In the genomic region with DNA sequence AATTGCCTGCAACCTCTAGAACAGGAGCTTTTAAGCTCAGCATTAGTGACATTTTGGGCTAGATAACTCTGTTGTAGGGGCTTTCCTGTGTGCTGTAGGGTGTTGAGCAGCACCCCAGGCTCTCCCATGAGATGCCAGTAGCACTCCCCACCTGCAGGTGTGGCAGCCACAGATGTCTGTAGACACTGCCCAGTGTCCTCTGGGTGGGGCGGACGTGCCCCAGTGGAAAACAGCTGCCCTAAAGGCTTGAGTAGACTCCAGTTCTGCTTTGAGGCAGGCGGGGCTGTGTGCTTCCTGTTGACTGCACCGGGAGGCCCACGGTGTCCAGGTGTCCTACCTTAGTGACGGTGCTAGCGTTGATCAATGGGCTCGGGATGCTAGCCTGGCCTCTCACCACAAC, we compare ENCODE assay signal across 13 cellular contexts. TPM values are rescaled to one million over a fixed set of nuclear protein-coding genes. Genes with fewer than 3 reads are reported as not detected.
DNase-seq lines count a peak whose midpoint lies in the region; ATAC-seq and TF ChIP-seq lines count a peak whose summit lies in the region.
"Had no signal": no experiment of that assay in that cellular context is flagged by ENCODE, and none has a peak within 500 bp of the region (broad histone marks: within the 10 kb centered on the region; RNA-seq: fewer than 3 reads in every experiment).

No MANE protein-coding gene starts in this region.

- no peak overlapping the region for H3K4me3 ChIP-seq in heart right ventricle
- H3K4me3 ChIP-seq: breast epithelium, SJSA1 had no signal

- H3K36me3 ChIP-seq in heart right ventricle = peaks cover 0 to 100% (median 47%) of the 10 kb centered on the region in 9 donors

- no peaks in the 10 kb centered on the region for H3K27me3 Mint-ChIP-seq in activated naive CD8-positive, alpha-beta T cell treated with anti-CD3 and anti-CD28 coated beads, Interleukin-2, amount 10 ng/mL, durations not matched to agents 7 days and 5 days
- H3K27me3 Mint-ChIP-seq in naive B cell = no peaks in the 10 kb centered on the region

- peak overlapping the region; percentile 80 for H3K4me3 Mint-ChIP-seq in activated naive CD8-positive, alpha-beta T cell treated with anti-CD3 and anti-CD28 coated beads, Interleukin-2, amount 10 ng/mL, durations not matched to agents 7 days and 5 days
- H3K4me3 Mint-ChIP-seq in naive B cell = peak overlapping the region; percentile 14 to 84 (median 78)

- H3K27ac ChIP-seq in heart right ventricle = peak overlapping the region in 1 of 10 donors; percentile 89
- H3K27ac ChIP-seq: breast epithelium, SJSA1 had no signal

- 91 to 92% methylated on average over 8 of the region's 8 CpGs for WGBS in heart right ventricle, 2 donors

- H3K4me1 ChIP-seq in heart right ventricle = peaks cover 16 to 53% (median 35%) of the 10 kb centered on the region in 9 donors
- H3K4me1 ChIP-seq: breast epithelium had no signal

- POLR2A ChIA-PET in activated naive CD8-positive, alpha-beta T cell treated with anti-CD3 and anti-CD28 coated beads, Interleukin-2, amount 10 ng/mL, durations not matched to agents 7 days and 5 days (lab: Charles Lee) = interaction anchor here (0.9 to 1.9 kb wide), 2 partner anchors 25 to 79 kb away, joined by 3 to 6 read pairs; no protein-coding TSS in a partner anchor

- peaks cover 53% of the 10 kb centered on the region for H3K36me3 Mint-ChIP-seq in activated naive CD8-positive, alpha-beta T cell treated with anti-CD3 and anti-CD28 coated beads, Interleukin-2, amount 10 ng/mL, durations not matched to agents 7 days and 5 days
- H3K36me3 Mint-ChIP-seq in naive B cell = peaks cover 24 to 34% of the 10 kb centered on the region in 2 donors

- H3K27ac Mint-ChIP-seq in activated naive CD8-positive, alpha-beta T cell treated with anti-CD3 and anti-CD28 coated beads, Interleukin-2, amount 10 ng/mL, durations not matched to agents 7 days and 5 days = peak overlapping the region; percentile 92
- H3K27ac Mint-ChIP-seq in naive B cell = peak overlapping the region; percentile 93 to 99 (median 98)

- intact Hi-C loops in cardiac septum (cut with DNase I) = no loop called here
- intact Hi-C loops in heart right ventricle (cut with DNase I) = loop anchor here in 1 of 10 donors (10.0 kb wide), 1 partner anchor 76 kb away; the partner anchor contains the start of gene TRAPPC10
- intact Hi-C loops in Right ventricle myocardium superior (cut with DNase I) = loop anchor here (10.0 kb wide), 1 partner anchor 66 kb away; no protein-coding TSS in a partner anchor

- no peaks in the 10 kb centered on the region for H3K27me3 ChIP-seq in heart right ventricle
- H3K27me3 ChIP-seq: breast epithelium, SJSA1 had no signal

- DNase-seq in cardiac septum (ENCODE audit: low spot score) (peak; percentile 68), heart right ventricle (no peak), naive B cell (peak; percentile 78), SKM-1 treated with dmso at 0.1 percent for 144 hours (lab: John Stamatoyannopoulos, UW; ENCODE audit: unreplicated experiment) (no peak), foreskin melanocyte (no peak), Right ventricle myocardium superior (no peak)
- DNase-seq in activated naive CD8-positive, alpha-beta T cell treated with anti-CD3 and anti-CD28 coated beads, Interleukin-2, amount 10 ng/mL, durations not matched to agents 7 days and 5 days = no peak
- DNase-seq: islet precursor cell, NCI-H1092, NCI-H748 treated with DMSO at 0.1 percent for 48 hours had no signal

- TF ChIP-seq CTCF in heart right ventricle (IDR thresholded peaks at IDR 0.05) = no peak

- H3K9me3 Mint-ChIP-seq in activated naive CD8-positive, alpha-beta T cell treated with anti-CD3 and anti-CD28 coated beads, Interleukin-2, amount 10 ng/mL, durations not matched to agents 7 days and 5 days = no peaks in the 10 kb centered on the region
- no peaks in the 10 kb centered on the region for H3K9me3 Mint-ChIP-seq in naive B cell

- ATAC-seq in heart right ventricle = no peak
- no peak for ATAC-seq in activated naive CD8-positive, alpha-beta T cell treated with anti-CD3 and anti-CD28 coated beads, Interleukin-2, amount 10 ng/mL, durations not matched to agents 7 days and 5 days (ENCODE audit: low read depth)
- ATAC-seq in naive B cell (ENCODE audit: low read depth in 2 of 2) = peak; percentile 76 to 84
- ATAC-seq in GM18861 (IDR thresholded peaks at IDR 0.05; ENCODE audit: unreplicated experiment) = no peak
- ATAC-seq in Right ventricle myocardium superior (ENCODE audit: poor library complexity) = no peak

- no peaks in the 10 kb centered on the region for H3K9me3 ChIP-seq in heart right ventricle
- H3K9me3 ChIP-seq: breast epithelium, SJSA1 had no signal

- peaks cover 57% of the 10 kb centered on the region for H3K4me1 Mint-ChIP-seq in activated naive CD8-positive, alpha-beta T cell treated with anti-CD3 and anti-CD28 coated beads, Interleukin-2, amount 10 ng/mL, durations not matched to agents 7 days and 5 days
- peaks cover 44 to 62% (median 55%) of the 10 kb centered on the region in 3 donors for H3K4me1 Mint-ChIP-seq in naive B cell

RNA-seq across cellular contexts. Expression of gene PWP2, which starts 16.9 kb away (rescaled TPM):
- total RNA-seq in cardiac septum = 1.6 TPM
- total RNA-seq in heart right ventricle = 10 to 100 TPM in 1 of 10 donors, 1 to 10 TPM in 8, not detected in 1; 1.0 to 14.8 (median 6.5) TPM
- polyA plus RNA-seq in heart right ventricle = 1 to 10 TPM; 2.3 to 5.4 TPM
- 10 to 100 TPM in 1 of 2 experiments, 1 to 10 TPM in 1; 4.5 to 12.2 TPM for total RNA-seq in activated naive CD8-positive, alpha-beta T cell treated with anti-CD3 and anti-CD28 coated beads, Interleukin-2, amount 10 ng/mL, durations not matched to agents 7 days and 5 days
- 10 to 100 TPM in 1 of 6 donors, 1 to 10 TPM in 5; 1.3 to 10.7 (median 4.3) TPM for polyA plus RNA-seq in naive B cell (ENCODE audit: low read depth in 6 of 6)
- total RNA-seq in Right ventricle myocardium superior = 8.6 TPM

RNA-seq across cellular contexts. Expression of gene GATD3, which starts 43.2 kb away (rescaled TPM):
- 11.5 TPM for total RNA-seq in cardiac septum
- 100 to 1,000 TPM in 4 of 10 donors, 10 to 100 TPM in 5, 1 to 10 TPM in 1; 8.2 to 310 (median 20.2) TPM for total RNA-seq in heart right ventricle
- polyA plus RNA-seq in heart right ventricle = 100 to 1,000 TPM in 1 of 2 donors, 10 to 100 TPM in 1; 15.9 to 116 TPM
- 10 to 100 TPM; 12.7 to 14.6 TPM for total RNA-seq in activated naive CD8-positive, alpha-beta T cell treated with anti-CD3 and anti-CD28 coated beads, Interleukin-2, amount 10 ng/mL, durations not matched to agents 7 days and 5 days
- 10 to 100 TPM; 11.0 to 64.2 (median 33.9) TPM for polyA plus RNA-seq in naive B cell (ENCODE audit: low read depth in 6 of 6)
- 146 TPM for total RNA-seq in Right ventricle myocardium superior

Comparison
In these comparisons a context has a peak if more than half of its experiments do, and no peak if none do; other contexts are left out.
1. DNase-seq: peak in cardiac septum (single experiment) and naive B cell (single experiment); none in heart right ventricle (0 of 2), activated naive CD8-positive, alpha-beta T cell treated with anti-CD3 and anti-CD28 coated beads, Interleukin-2, amount 10 ng/mL, durations not matched to agents 7 days and 5 days (single experiment), SKM-1 treated with dmso at 0.1 percent for 144 hours (single experiment), foreskin melanocyte (single experiment) and Right ventricle myocardium superior (single experiment).
2. ATAC-seq: peak in naive B cell (2 of 2); none in heart right ventricle (0 of 8), activated naive CD8-positive, alpha-beta T cell treated with anti-CD3 and anti-CD28 coated beads, Interleukin-2, amount 10 ng/mL, durations not matched to agents 7 days and 5 days (single experiment), GM18861 (single experiment) and Right ventricle myocardium superior (single experiment).